ENCODE assay signal across 2 cellular contexts in genomic region chr9:98974106-98974505, GRCh38.
TF ChIP-seq lines count a peak whose summit lies in the region.

No MANE protein-coding gene starts in this region.

TF ChIP-seq in H1, 55 proteins besides CTCF, POLR2A, EP300 and RAD21:
- TF ChIP-seq SUZ12 (IDR thresholded peaks at IDR 0.05; ENCODE audit: low read length) (no peak), E2F6 (IDR thresholded peaks at IDR 0.05) (0 out of 2 replicates have a peak, but pooled peaks have one; percentile 32)
TF ChIP-seq in H1: peak in this region for 1.

TF ChIP-seq in SK-N-SH, 30 proteins besides CTCF, POLR2A, EP300 and RAD21:
- no peak for TF ChIP-seq POLR2AphosphoS5 (IDR thresholded peaks at IDR 0.05; ENCODE audit: low read depth, low read length)
- TF ChIP-seq FOXJ3 (CRISPR knock-in tag; IDR thresholded peaks at IDR 0.05) = no peak
- no peak for TF ChIP-seq RFX5 (IDR thresholded peaks at IDR 0.05; ENCODE audit: low read length)
- TF ChIP-seq TEAD4 (IDR thresholded peaks at IDR 0.05; ENCODE audit: borderline replicate concordance, insufficient read depth) = no peak
- no peak for TF ChIP-seq NFIC (IDR thresholded peaks at IDR 0.05; ENCODE audit: borderline replicate concordance)
- no peak for TF ChIP-seq MAX (IDR thresholded peaks at IDR 0.05; ENCODE audit: low read depth)
- no peak for TF ChIP-seq CHD2 (IDR thresholded peaks at IDR 0.05; ENCODE audit: low read length, partially characterized antibody)
- no peak for TF ChIP-seq SMC3 (IDR thresholded peaks at IDR 0.05; ENCODE audit: low read depth, low read length)
- TF ChIP-seq FOXM1 (IDR thresholded peaks at IDR 0.05; ENCODE audit: low read depth) = no peak
- TF ChIP-seq EZH2phosphoT487 (IDR thresholded peaks at IDR 0.05; ENCODE audit: borderline replicate concordance, low read depth) = no peak
- no peak for TF ChIP-seq REST (IDR thresholded peaks at IDR 0.05; ENCODE audit: low read depth, low read length)
- no peak for TF ChIP-seq GATA2 (CRISPR knock-in tag; IDR thresholded peaks at IDR 0.05)
